ENCODE assay signal across 8 cellular contexts in genomic region chr2:102449370-102449974, GRCh38. TPM values are rescaled to one million over a fixed set of nuclear protein-coding genes. Genes with fewer than 3 reads are reported as not detected.
A peak's percentile ranks its signal among the peaks of the same experiment; 100 is the strongest.
DNase-seq lines count a peak whose midpoint lies in the region; ATAC-seq, FAIRE-seq and TF ChIP-seq lines count a peak whose summit lies in the region.

No MANE protein-coding gene starts in this region.

- no peaks in the 10 kb centered on the region for H3K36me3 ChIP-seq in ascending aorta

- no peak overlapping the region for H3K27ac ChIP-seq in ascending aorta

- FAIRE-seq in islet of Langerhans (lab: Jason Lieb, UNC) = peak; percentile 86

- H3K27me3 ChIP-seq in ascending aorta = no peaks in the 10 kb centered on the region

- TF ChIP-seq CTCF in ascending aorta (IDR thresholded peaks at IDR 0.05) = peak; percentile 20 to 57 (median 33)

- intact Hi-C loops in ascending aorta (cut with DNase I) = loop anchor here (10.0 kb wide), 1 partner anchor 195 kb away; no protein-coding TSS in a partner anchor

- no peak overlapping the region for H3K4me3 ChIP-seq in ascending aorta

- DNase-seq in COLO829 (ENCODE audit: low spot score) = peak; percentile 54
- DNase-seq in T-helper 2 cell = peak in 4 of 5 experiments; percentile 19 to 67 (median 44)
- DNase-seq in ascending aorta (ENCODE audit: low spot score in 2 of 2) = peak in 1 of 2 donors; percentile 61
- peak in 2 of 3 donors; percentile 14 to 61 for DNase-seq in stimulated activated CD4-positive, alpha-beta T cell treated with anti-CD3 and anti-CD28 coated beads, TNF-alpha, amount 100 ng/mL, for 1 hour (ENCODE audit: low read depth in 3 of 3, low spot score in 1 of 3)

- no peaks in the 10 kb centered on the region for H3K9me3 ChIP-seq in ascending aorta

- H3K4me1 ChIP-seq in ascending aorta = no peaks in the 10 kb centered on the region

- ATAC-seq in HG03432 (IDR thresholded peaks at IDR 0.05; ENCODE audit: unreplicated experiment) = peak; percentile 48
- ATAC-seq in GM18858 (IDR thresholded peaks at IDR 0.05; ENCODE audit: unreplicated experiment) = no peak
- no peak for ATAC-seq in GM21381 (IDR thresholded peaks at IDR 0.05; ENCODE audit: unreplicated experiment)

RNA-seq across cellular contexts. Expression of gene SLC9A4, which starts 23.6 kb away (rescaled TPM):
- not detected for total RNA-seq in ascending aorta

RNA-seq across cellular contexts. Expression of gene IL18RAP, which starts 26.5 kb away (rescaled TPM):
- 0.11 TPM for total RNA-seq in ascending aorta
